15 cellular contexts compared by ENCODE assay signal in genomic region chr11:110565690-110566336, GRCh38.
DNase-seq lines count a peak whose midpoint lies in the region; ATAC-seq, FAIRE-seq and TF ChIP-seq lines count a peak whose summit lies in the region.
"Had no signal": no experiment of that assay in that cellular context is flagged by ENCODE, and none has a peak within 500 bp of the region (broad histone marks: within the 10 kb centered on the region; RNA-seq: fewer than 3 reads in every experiment).

No MANE protein-coding gene starts in this region.

- intact Hi-C loops in upper lobe of right lung (cut with DNase I), result no loop called here

- H3K9me3 ChIP-seq in upper lobe of right lung, result no peaks in the 10 kb centered on the region
- H3K9me3 ChIP-seq: colonic mucosa, gastrocnemius medialis had no signal

- H3K27ac ChIP-seq in upper lobe of right lung, result no peak overlapping the region
- H3K27ac ChIP-seq: colonic mucosa, gastrocnemius medialis had no signal

- H3K36me3 Mint-ChIP-seq in activated naive CD8-positive, alpha-beta T cell treated with anti-CD3 and anti-CD28 coated beads, Interleukin-2, amount 50 U/mL, for 24 hours (ENCODE audit: low read depth), result no peaks in the 10 kb centered on the region
- H3K36me3 Mint-ChIP-seq in activated naive CD8-positive, alpha-beta T cell treated with anti-CD3 and anti-CD28 coated beads for 36 hours, result no peaks in the 10 kb centered on the region
- H3K36me3 Mint-ChIP-seq: activated naive CD4-positive, alpha-beta T cell treated with anti-CD3 and anti-CD28 coated beads, Interleukin-2, amount 50 U/mL, for 24 hours; T-cell had no signal

- no peaks in the 10 kb centered on the region for H3K27me3 ChIP-seq in upper lobe of right lung
- H3K27me3 ChIP-seq: colonic mucosa, gastrocnemius medialis had no signal

- ATAC-seq in activated naive CD8-positive, alpha-beta T cell treated with anti-CD3 and anti-CD28 coated beads, Interleukin-2, amount 50 U/mL, for 24 hours, result peak; percentile 24
- peak; percentile 70 for ATAC-seq in upper lobe of right lung
- no peak for ATAC-seq in GM21619 (IDR thresholded peaks at IDR 0.05; ENCODE audit: unreplicated experiment)
- ATAC-seq: gastrocnemius medialis had no signal

- no peak overlapping the region for H3K27ac Mint-ChIP-seq in activated naive CD8-positive, alpha-beta T cell treated with anti-CD3 and anti-CD28 coated beads, Interleukin-2, amount 50 U/mL, for 24 hours
- H3K27ac Mint-ChIP-seq in activated naive CD8-positive, alpha-beta T cell treated with anti-CD3 and anti-CD28 coated beads for 36 hours, result no peak overlapping the region
- H3K27ac Mint-ChIP-seq: activated naive CD4-positive, alpha-beta T cell treated with anti-CD3 and anti-CD28 coated beads, Interleukin-2, amount 50 U/mL, for 24 hours; T-cell had no signal

- no peak for DNase-seq in activated naive CD8-positive, alpha-beta T cell treated with anti-CD3 and anti-CD28 coated beads, Interleukin-2, amount 50 U/mL, for 24 hours
- no peak for DNase-seq in activated naive CD8-positive, alpha-beta T cell treated with anti-CD3 and anti-CD28 coated beads for 36 hours
- peak; percentile 76 for DNase-seq in OCI-M1 (lab: John Stamatoyannopoulos, UW)
- DNase-seq in fibroblast of gingiva (ENCODE audit: low read depth), result peak; percentile 23
- DNase-seq in upper lobe of right lung, result peak; percentile 70
- no peak for DNase-seq in NCI-H82 treated with DMSO at 0.1 percent for 48 hours (lab: John Stamatoyannopoulos, UW; ENCODE audit: unreplicated experiment)
- DNase-seq in GM19239 (ENCODE audit: insufficient read length, low spot score), result no peak
- DNase-seq: activated CD4-positive, alpha-beta T cell treated with anti-CD3 and anti-CD28 coated beads, Interleukin-2, amount 50 U/mL, for 4 hours; colonic mucosa; gastrocnemius medialis; retina had no signal

- no peak overlapping the region for H3K4me3 ChIP-seq in upper lobe of right lung
- H3K4me3 ChIP-seq: colonic mucosa, gastrocnemius medialis had no signal

- peaks cover 2% of the 10 kb centered on the region for H3K27me3 Mint-ChIP-seq in activated naive CD8-positive, alpha-beta T cell treated with anti-CD3 and anti-CD28 coated beads, Interleukin-2, amount 50 U/mL, for 24 hours
- no peaks in the 10 kb centered on the region for H3K27me3 Mint-ChIP-seq in activated naive CD8-positive, alpha-beta T cell treated with anti-CD3 and anti-CD28 coated beads for 36 hours

- no peak overlapping the region for H3K4me3 Mint-ChIP-seq in activated naive CD8-positive, alpha-beta T cell treated with anti-CD3 and anti-CD28 coated beads, Interleukin-2, amount 50 U/mL, for 24 hours
- no peak overlapping the region for H3K4me3 Mint-ChIP-seq in activated naive CD8-positive, alpha-beta T cell treated with anti-CD3 and anti-CD28 coated beads for 36 hours
- H3K4me3 Mint-ChIP-seq: activated naive CD4-positive, alpha-beta T cell treated with anti-CD3 and anti-CD28 coated beads, Interleukin-2, amount 50 U/mL, for 24 hours; T-cell had no signal

- no peak for TF ChIP-seq CTCF in upper lobe of right lung (IDR thresholded peaks at IDR 0.05)

- no peaks in the 10 kb centered on the region for H3K36me3 ChIP-seq in upper lobe of right lung
- H3K36me3 ChIP-seq: colonic mucosa, gastrocnemius medialis had no signal

- H3K4me1 ChIP-seq in upper lobe of right lung, result no peaks in the 10 kb centered on the region
- H3K4me1 ChIP-seq: colonic mucosa had no signal

- no peak for FAIRE-seq in GM19239 (lab: Jason Lieb, UNC)
- FAIRE-seq: HepG2 had no signal

- H3K4me1 Mint-ChIP-seq in activated naive CD8-positive, alpha-beta T cell treated with anti-CD3 and anti-CD28 coated beads, Interleukin-2, amount 50 U/mL, for 24 hours, result no peaks in the 10 kb centered on the region
- H3K4me1 Mint-ChIP-seq in activated naive CD8-positive, alpha-beta T cell treated with anti-CD3 and anti-CD28 coated beads for 36 hours, result no peaks in the 10 kb centered on the region
- H3K4me1 Mint-ChIP-seq: activated naive CD4-positive, alpha-beta T cell treated with anti-CD3 and anti-CD28 coated beads, Interleukin-2, amount 50 U/mL, for 24 hours; T-cell had no signal

- H3K9me3 Mint-ChIP-seq in activated naive CD8-positive, alpha-beta T cell treated with anti-CD3 and anti-CD28 coated beads, Interleukin-2, amount 50 U/mL, for 24 hours, result no peaks in the 10 kb centered on the region
- no peaks in the 10 kb centered on the region for H3K9me3 Mint-ChIP-seq in activated naive CD8-positive, alpha-beta T cell treated with anti-CD3 and anti-CD28 coated beads for 36 hours
- H3K9me3 Mint-ChIP-seq: activated naive CD4-positive, alpha-beta T cell treated with anti-CD3 and anti-CD28 coated beads, Interleukin-2, amount 50 U/mL, for 24 hours; T-cell had no signal

Comparison
In these comparisons a context has a peak if more than half of its experiments do, and no peak if none do; other contexts are left out.
1. DNase-seq: peak in OCI-M1 (single experiment), fibroblast of gingiva (single experiment) and upper lobe of right lung (single experiment); none in activated naive CD8-positive, alpha-beta T cell treated with anti-CD3 and anti-CD28 coated beads, Interleukin-2, amount 50 U/mL, for 24 hours (single experiment), activated naive CD8-positive, alpha-beta T cell treated with anti-CD3 and anti-CD28 coated beads for 36 hours (single experiment), NCI-H82 treated with DMSO at 0.1 percent for 48 hours (single experiment) and GM19239 (single experiment).